ENCODE assay signal across 30 cellular contexts in genomic region chr6:87668006-87668405, GRCh38.
"Had no signal": no experiment of that assay in that cellular context is flagged by ENCODE, and none has a peak within 500 bp of the region (broad histone marks: within the 10 kb centered on the region; RNA-seq: fewer than 3 reads in every experiment).

No MANE protein-coding gene starts in this region.

- H3K4me1 Mint-ChIP-seq: neural progenitor cell had no signal

- H3K4me2 ChIP-seq: neural progenitor cell had no signal

- H3K27ac Mint-ChIP-seq: neural progenitor cell; stimulated activated naive CD8-positive, alpha-beta T cell treated with anti-CD3 and anti-CD28 coated beads, Interleukin-15, Interleukin-2, amounts not matched to agents 100 ng/mL and 50 ng/mL, for 24 hours had no signal

- H3K4me3 Mint-ChIP-seq: naive thymus-derived CD8-positive, alpha-beta T cell; nephron progenitor cell; neural progenitor cell; stimulated activated naive CD8-positive, alpha-beta T cell treated with anti-CD3 and anti-CD28 coated beads, Interleukin-15, Interleukin-2, amounts not matched to agents 100 ng/mL and 50 ng/mL, for 24 hours had no signal

- H3K9me3 ChIP-seq: heart right ventricle, left lung, mucosa of descending colon, neutrophil, pancreas, right atrium auricular region, suprapubic skin, thoracic aorta, tibial artery, upper lobe of right lung, uterus had no signal

- H3K27ac ChIP-seq: heart right ventricle, left lung, neural progenitor cell, neutrophil, pancreas, right atrium auricular region, skin epidermis, suprapubic skin, thoracic aorta, tibial artery, upper lobe of right lung, uterus had no signal

- H3K27me3 ChIP-seq: heart right ventricle, left lung, neural progenitor cell, neutrophil, pancreas, right atrium auricular region, suprapubic skin, tibial artery, upper lobe of right lung, uterus had no signal

- DNase-seq: heart right ventricle; hippocampal formation; kidney glomerular epithelial cell; left cardiac atrium; left lung; midbrain; mucosa of descending colon; naive thymus-derived CD8-positive, alpha-beta T cell; nephron progenitor cell; occipital lobe; pancreas; posterior cingulate gyrus; stimulated activated CD4-positive, alpha-beta T cell treated with anti-CD3 and anti-CD28 coated beads, Interleukin-12 subunit alpha, Interleukin-12 subunit beta, amount 100 ng/mL, for 4 hours; stimulated activated CD4-positive, alpha-beta T cell treated with anti-CD3 and anti-CD28 coated beads, Interleukin-15, amount 100 ng/mL, for 24 hours; stimulated activated CD4-positive, alpha-beta T cell treated with anti-CD3 and anti-CD28 coated beads, Interleukin-2, amount 100 ng/mL, for 24 hours; stimulated activated CD4-positive, alpha-beta T cell treated with anti-CD3 and anti-CD28 coated beads, Interleukin-4, amount 100 ng/mL, for 1 hour; stimulated activated naive CD4-positive, alpha-beta T cell; tibial artery; trophoblast cell; upper lobe of right lung; uterus had no signal

- H3K36me3 ChIP-seq: right atrium auricular region, uterus had no signal

- H3K4me1 ChIP-seq: pancreas, suprapubic skin, upper lobe of right lung, uterus had no signal

- H3K4me3 ChIP-seq: heart right ventricle, left lung, lung, mucosa of descending colon, neural progenitor cell, pancreas, right atrium auricular region, skin epidermis, suprapubic skin, thoracic aorta, tibial artery, upper lobe of right lung, uterus had no signal

- H3K9ac ChIP-seq: neural progenitor cell had no signal

- H3K9me3 Mint-ChIP-seq: naive thymus-derived CD8-positive, alpha-beta T cell; nephron progenitor cell; neural progenitor cell; stimulated activated naive CD8-positive, alpha-beta T cell treated with anti-CD3 and anti-CD28 coated beads, Interleukin-15, Interleukin-2, amounts not matched to agents 100 ng/mL and 50 ng/mL, for 24 hours had no signal

- H3K27me3 Mint-ChIP-seq: naive thymus-derived CD8-positive, alpha-beta T cell; stimulated activated naive CD8-positive, alpha-beta T cell treated with anti-CD3 and anti-CD28 coated beads, Interleukin-15, Interleukin-2, amounts not matched to agents 100 ng/mL and 50 ng/mL, for 24 hours had no signal

- H2AFZ ChIP-seq: neural progenitor cell had no signal

- ATAC-seq: heart right ventricle; left cardiac atrium; left lung; mucosa of descending colon; naive thymus-derived CD8-positive, alpha-beta T cell; pancreas; sciatic nerve; upper lobe of right lung had no signal
